ENCODE assay signal across 24 cellular contexts in the genomic region with DNA sequence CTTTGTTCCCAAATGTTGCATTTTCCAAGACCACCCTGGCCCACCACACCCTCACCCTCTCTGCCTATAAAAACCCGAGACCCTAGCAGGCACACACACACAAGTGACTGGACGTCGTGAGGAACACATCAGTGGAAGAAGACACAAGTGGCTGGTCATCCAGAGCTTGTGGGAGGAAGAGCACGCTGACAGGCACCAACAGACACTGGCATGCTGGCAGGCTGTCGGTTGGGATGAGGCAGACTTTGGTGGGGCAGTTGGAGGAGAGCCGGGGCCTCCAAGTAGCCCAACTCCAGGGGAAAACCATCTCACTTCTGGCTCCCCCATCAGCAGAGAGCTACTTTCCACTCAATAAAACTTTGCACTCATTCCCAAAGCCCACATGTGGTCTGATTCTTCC.
DNase-seq lines count a peak whose midpoint lies in the region; ATAC-seq, FAIRE-seq and TF ChIP-seq lines count a peak whose summit lies in the region.
"Had no signal": no experiment of that assay in that cellular context is flagged by ENCODE, and none has a peak within 500 bp of the region (broad histone marks: within the 10 kb centered on the region; RNA-seq: fewer than 3 reads in every experiment).

No MANE protein-coding gene starts in this region.

- no peak for TF ChIP-seq RAD21 in K562 (CRISPR knock-in tag; conservative IDR thresholded peaks at IDR 0.05 in 1 of 2, IDR thresholded peaks at IDR 0.05 in 1 of 2)

- intact Hi-C loops in OCI-LY7 (cut with micrococcal nuclease; ENCODE audit: unreplicated experiment) (no loop called here), K562 (cut with micrococcal nuclease) (no loop called here), mammary epithelial cell (cut with micrococcal nuclease) (no loop called here)

- H3K9ac ChIP-seq in K562 (ENCODE audit: insufficient read depth in 1 of 2, low read depth in 2 of 2, low read length in 2 of 2) (no peak overlapping the region), mammary epithelial cell (ENCODE audit: insufficient read depth, low read length) (no peak overlapping the region)
- H3K9ac ChIP-seq: BLaER1 treated with 17β-estradiol and CSF1 and Interleukin-3, amounts not matched to agents 10 nM and 100 nM had no signal

- H2AFZ ChIP-seq in OCI-LY7 (ENCODE audit: low read length), result 0 out of 2 replicates have a peak overlapping the region, but pooled peaks have one; percentile 12
- peak overlapping the region; percentile 40 for H2AFZ ChIP-seq in K562 (ENCODE audit: low read depth, low read length)
- no peak overlapping the region for H2AFZ ChIP-seq in mammary epithelial cell (ENCODE audit: low read depth, low read length)

- H4K20me1 ChIP-seq in OCI-LY7 (ENCODE audit: insufficient read depth, low read length) (no peaks in the 10 kb centered on the region), K562 (replicated peaks; ENCODE audit: control insufficient read depth, insufficient read depth, low read length) (no peaks in the 10 kb centered on the region), mammary epithelial cell (ENCODE audit: insufficient read depth, low read length) (no peaks in the 10 kb centered on the region)
- H4K20me1 ChIP-seq: BLaER1 treated with 17β-estradiol and CSF1 and Interleukin-3, amounts not matched to agents 10 nM and 100 nM had no signal

- H3K4me1 ChIP-seq in OCI-LY7 (ENCODE audit: insufficient read depth, low read length, poor library complexity, severe bottlenecking) (no peaks in the 10 kb centered on the region), K562 (replicated peaks in 1 of 2; ENCODE audit: control insufficient read depth in 2 of 2, insufficient read depth in 2 of 2, low read length in 2 of 2) (no peaks in the 10 kb centered on the region), mammary epithelial cell (ENCODE audit: insufficient read depth, low read length) (no peaks in the 10 kb centered on the region)
- H3K4me1 ChIP-seq: A549; BE2C; BLaER1 treated with 17β-estradiol and CSF1 and Interleukin-3, amounts not matched to agents 10 nM and 100 nM; HAP-1 had no signal

- H3K9me3 ChIP-seq in OCI-LY7 (ENCODE audit: low read length) (peaks cover 28% of the 10 kb centered on the region), K562 (replicated peaks; ENCODE audit: control insufficient read depth, insufficient read depth, low read depth, low read length) (peaks cover 13% of the 10 kb centered on the region), mammary epithelial cell (replicated peaks; ENCODE audit: insufficient read depth, low read length) (peaks cover 4% of the 10 kb centered on the region)
- H3K9me3 ChIP-seq: BE2C had no signal

- no peak for FAIRE-seq in K562 (lab: Jason Lieb, UNC)
- FAIRE-seq: A549, D721Med, GM12892, H54 had no signal

- POLR2A ChIA-PET in OCI-LY7 (lab: Charles Lee), result no interaction called here
- POLR2A ChIA-PET in K562 (lab: Yijun Ruan, JAX), result no interaction called here

- no peak for TF ChIP-seq CTCF in OCI-LY7 (conservative IDR thresholded peaks at IDR 0.05; ENCODE audit: low read length)
- TF ChIP-seq CTCF in K562 (IDR thresholded peaks at IDR 0.05 in 2 of 3, conservative IDR thresholded peaks at IDR 0.05 in 1 of 3; ENCODE audit: insufficient read depth in 2 of 3, low read depth in 1 of 3, low read length in 3 of 3), result no peak
- no peak for TF ChIP-seq CTCF in endothelial cell (IDR thresholded peaks at IDR 0.05; ENCODE audit: unreplicated experiment)
- no peak for TF ChIP-seq CTCF in mammary epithelial cell (conservative IDR thresholded peaks at IDR 0.05 in 1 of 2, IDR thresholded peaks at IDR 0.05 in 1 of 2; ENCODE audit: extremely low read depth in 1 of 2, insufficient read depth in 1 of 2, low read depth in 1 of 2, low read length in 2 of 2)

- in situ Hi-C loops in K562 (cut with MboI) (no loop called here), mammary epithelial cell (cut with MboI; ENCODE audit: low sequenced_read_pairs in 2 of 2) (no loop called here)

- H3K4me1 Mint-ChIP-seq in endothelial cell (ENCODE audit: unreplicated experiment), result peaks cover 3% of the 10 kb centered on the region
- H3K4me1 Mint-ChIP-seq: CD14-positive monocyte; CD8-positive, alpha-beta memory T cell had no signal

- DNase-seq in OCI-LY7 (ENCODE audit: low spot score), result no peak
- DNase-seq in K562 (ENCODE audit: extremely low read depth in 1 of 4, low spot score in 3 of 4), result no peak
- DNase-seq in endothelial cell (ENCODE audit: low spot score), result no peak
- no peak for DNase-seq in NCI-H1694 treated with DMSO at 0.1 percent for 48 hours (lab: John Stamatoyannopoulos, UW)
- DNase-seq in GF-D8 (lab: John Stamatoyannopoulos, UW), result no peak
- no peak for DNase-seq in mammary epithelial cell
- no peak for DNase-seq in left lobe of liver (ENCODE audit: low spot score)
- DNase-seq: 8988T; ACHN; AML-193; BE2C; CD4-positive, alpha-beta T cell; CD8-positive, alpha-beta memory T cell; DMS 273 treated with DMSO at 0.1 percent for 48 hours; DMS79; GOT3; HFFc6 had no signal

- peaks cover 14% of the 10 kb centered on the region for H3K9me3 Mint-ChIP-seq in endothelial cell (ENCODE audit: unreplicated experiment)

- H3K4me2 ChIP-seq in OCI-LY7 (ENCODE audit: low read length) (no peak overlapping the region), K562 (ENCODE audit: insufficient read depth, low read length) (no peak overlapping the region), mammary epithelial cell (ENCODE audit: insufficient read depth, low read depth, low read length) (no peak overlapping the region)
- H3K4me2 ChIP-seq: A549; BLaER1 treated with 17β-estradiol and CSF1 and Interleukin-3, amounts not matched to agents 10 nM and 100 nM had no signal

- TF ChIP-seq EP300 in K562 (IDR thresholded peaks at IDR 0.05; ENCODE audit: low read length), result no peak

- WGBS in K562 (ENCODE audit: insufficient coverage, low coverage, missing lambda C conversion rate), result 41% methylated on average over 6 of the region's 6 CpGs
- WGBS in mammary epithelial cell (ENCODE audit: low coverage, missing lambda C conversion rate), result 86% methylated on average over 5 of the region's 6 CpGs

- H3K9me1 ChIP-seq in K562 (ENCODE audit: control insufficient read depth, insufficient read depth, low read length), result no peaks in the 10 kb centered on the region

- H3K27me3 ChIP-seq in K562 (ENCODE audit: control insufficient read depth in 2 of 2, insufficient read depth in 2 of 2, low read length in 2 of 2) (no peaks in the 10 kb centered on the region), mammary epithelial cell (ENCODE audit: insufficient read depth, low read length) (peaks cover 2% of the 10 kb centered on the region)
- H3K27me3 ChIP-seq: BE2C; BLaER1 treated with 17β-estradiol and CSF1 and Interleukin-3, amounts not matched to agents 10 nM and 100 nM had no signal

- TF ChIP-seq POLR2A in K562 (conservative IDR thresholded peaks at IDR 0.05), result no peak

- H3K27ac ChIP-seq in OCI-LY7 (ENCODE audit: low read depth, low read length, poor library complexity, severe bottlenecking) (no peak overlapping the region), K562 (ENCODE audit: extremely low read depth, low read depth, low read length) (no peak overlapping the region), mammary epithelial cell (ENCODE audit: insufficient read depth, low read depth, low read length) (no peak overlapping the region)
- H3K27ac ChIP-seq: A549; BLaER1 treated with 17β-estradiol and CSF1 and Interleukin-3, amounts not matched to agents 10 nM and 100 nM had no signal

- no peak for ATAC-seq in K562
- no peak for ATAC-seq in left lobe of liver
- ATAC-seq: A549 had no signal

- H3K79me2 ChIP-seq in OCI-LY7 (ENCODE audit: insufficient read depth, low read depth, low read length) (no peaks in the 10 kb centered on the region), K562 (ENCODE audit: control insufficient read depth, insufficient read depth, low read length) (no peaks in the 10 kb centered on the region), mammary epithelial cell (ENCODE audit: insufficient read depth, low read length) (no peaks in the 10 kb centered on the region)

- BruUV-seq in OCI-LY7 (replicated peaks; lab: Mats Ljungman, UMichigan) (no TSS peak), K562 (replicated peaks; lab: Mats Ljungman, UMichigan) (no TSS peak), mammary epithelial cell (replicated peaks; lab: Mats Ljungman, UMichigan) (no TSS peak)

- CTCF ChIA-PET in OCI-LY7 (lab: Charles Lee; ENCODE audit: unreplicated experiment), result no interaction called here
- CTCF ChIA-PET in K562 (lab: Yijun Ruan, JAX; ENCODE audit: low intra/inter-chr PET ratio), result no interaction called here
- CTCF ChIA-PET in mammary epithelial cell (lab: Charles Lee; ENCODE audit: low non-redundant PET), result no interaction called here

- H3K36me3 ChIP-seq in OCI-LY7 (ENCODE audit: insufficient read depth, low read length) (no peaks in the 10 kb centered on the region), K562 (ENCODE audit: control insufficient read depth, insufficient read depth, low read length) (no peaks in the 10 kb centered on the region), mammary epithelial cell (ENCODE audit: insufficient read depth, low read length) (no peaks in the 10 kb centered on the region)
- H3K36me3 ChIP-seq: BE2C, HAP-1 had no signal

- no peak overlapping the region for H3K4me3 ChIP-seq in OCI-LY7 (ENCODE audit: low read depth, low read length, poor library complexity, severe bottlenecking)
- no peak overlapping the region for H3K4me3 ChIP-seq in K562
- no peak overlapping the region for H3K4me3 ChIP-seq in mammary epithelial cell (replicated peaks in 1 of 3; ENCODE audit: insufficient read depth in 1 of 3, low read depth in 2 of 3, low read length in 3 of 3)
- H3K4me3 ChIP-seq: A549; BLaER1 treated with 17β-estradiol and CSF1 and Interleukin-3, amounts not matched to agents 10 nM and 100 nM; HAP-1 had no signal

- no peaks in the 10 kb centered on the region for H3K9me2 ChIP-seq in OCI-LY7 (ENCODE audit: insufficient read depth, low read length)

- H3K4me3 Mint-ChIP-seq in endothelial cell (ENCODE audit: unreplicated experiment), result no peak overlapping the region
- H3K4me3 Mint-ChIP-seq: CD14-positive monocyte; CD4-positive, alpha-beta T cell; CD8-positive, alpha-beta memory T cell; HFFc6 had no signal

- no peaks in the 10 kb centered on the region for H3K27me3 Mint-ChIP-seq in endothelial cell (ENCODE audit: unreplicated experiment)

- H3K36me3 Mint-ChIP-seq in endothelial cell (ENCODE audit: low read depth, unreplicated experiment), result peaks cover 13% of the 10 kb centered on the region

- peak overlapping the region; percentile 20 for H3K27ac Mint-ChIP-seq in endothelial cell (ENCODE audit: unreplicated experiment)
- H3K27ac Mint-ChIP-seq: CD4-positive, alpha-beta T cell; CD8-positive, alpha-beta memory T cell; HFFc6 had no signal

- dilution Hi-C loops in mammary epithelial cell (cut with HindIII; ENCODE audit: low sequenced_read_pairs), result no loop called here

TF ChIP-seq in K562, 482 proteins besides CTCF, POLR2A, EP300 and RAD21 (continues in another document):
- TF ChIP-seq CREB1 (IDR thresholded peaks at IDR 0.05) (no peak), CREB1 (CRISPR knock-in tag; IDR thresholded peaks at IDR 0.05) (no peak)
